ENCODE assay signal across 11 cellular contexts in the genomic region with DNA sequence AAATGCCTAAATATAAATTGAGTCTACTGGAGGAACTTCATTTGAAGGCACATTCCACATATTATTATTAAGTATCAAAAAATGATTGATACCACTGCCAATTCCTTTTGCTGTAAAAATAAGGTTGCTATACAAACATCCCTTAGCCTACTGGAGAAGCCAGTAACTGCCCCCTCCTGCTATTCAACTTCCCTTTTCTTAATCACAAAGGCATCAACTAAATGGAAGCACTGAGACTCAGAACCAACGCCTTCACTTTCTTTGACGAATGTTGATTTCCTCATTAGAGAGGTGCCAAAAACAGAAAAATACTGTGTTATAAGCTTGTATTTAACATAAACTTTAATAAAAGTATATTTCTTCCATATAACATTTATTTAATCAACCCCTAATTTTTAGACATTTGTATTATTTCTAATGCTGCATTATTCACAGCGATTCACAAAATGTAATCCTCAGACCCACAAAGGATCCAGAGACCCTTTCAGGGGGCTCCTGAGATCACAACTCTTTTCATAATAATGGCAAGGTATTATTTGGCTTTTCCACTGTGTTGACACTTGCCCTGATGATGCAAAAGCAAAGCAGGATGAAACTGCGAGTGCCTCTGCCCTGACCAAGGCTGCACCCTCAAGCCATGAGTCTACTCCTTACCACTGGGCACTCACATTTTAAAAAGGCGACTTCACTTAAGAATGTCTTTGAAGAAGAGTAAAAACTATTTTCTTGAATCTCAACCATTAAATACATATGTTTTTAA. TPM values are rescaled to one million over a fixed set of nuclear protein-coding genes. Genes with fewer than 3 reads are reported as not detected.
DNase-seq lines count a peak whose midpoint lies in the region; ATAC-seq and TF ChIP-seq lines count a peak whose summit lies in the region.
"Had no signal": no experiment of that assay in that cellular context is flagged by ENCODE, and none has a peak within 500 bp of the region (broad histone marks: within the 10 kb centered on the region; RNA-seq: fewer than 3 reads in every experiment).

No MANE protein-coding gene starts in this region.

- peak; percentile 65 for DNase-seq in AG10803 (ENCODE audit: low read depth)
- DNase-seq in SIG-M5 treated with dmso at 0.1 percent for 504 hours (lab: John Stamatoyannopoulos, UW; ENCODE audit: unreplicated experiment), result peak; percentile 90
- peak; percentile 22 for DNase-seq in fibroblast of the conjunctiva (ENCODE audit: low read depth)
- no peak for DNase-seq in ascending aorta (ENCODE audit: low spot score in 2 of 2)
- no peak for DNase-seq in NCI-H1417 (lab: John Stamatoyannopoulos, UW)
- no peak for DNase-seq in HT-29 (ENCODE audit: low spot score)
- DNase-seq: DMS 273 treated with DMSO at 0.1 percent for 48 hours; effector CD4-positive, alpha-beta T cell; T-helper 9 cell had no signal

- peaks cover 0 to 9% of the 10 kb centered on the region in 2 donors for H3K4me1 ChIP-seq in ascending aorta

- no peak for TF ChIP-seq CTCF in AG10803 (conservative IDR thresholded peaks at IDR 0.05; ENCODE audit: low read length)
- no peak for TF ChIP-seq CTCF in ascending aorta (IDR thresholded peaks at IDR 0.05)

- ATAC-seq in GM21447 (IDR thresholded peaks at IDR 0.05; ENCODE audit: unreplicated experiment), result peak; percentile 39
- ATAC-seq in GM18502 (IDR thresholded peaks at IDR 0.05; ENCODE audit: poor library complexity, unreplicated experiment), result no peak

- no peaks in the 10 kb centered on the region for H3K36me3 ChIP-seq in ascending aorta

- H3K27me3 ChIP-seq in ascending aorta, result no peaks in the 10 kb centered on the region

- no peaks in the 10 kb centered on the region for H3K9me3 ChIP-seq in ascending aorta

- intact Hi-C loops in ascending aorta (cut with DNase I), result no loop called here

- H3K4me3 ChIP-seq in AG10803 (ENCODE audit: low read length), result no peak overlapping the region
- H3K4me3 ChIP-seq in ascending aorta, result no peak overlapping the region

- H3K27ac ChIP-seq in ascending aorta, result no peak overlapping the region

RNA-seq across cellular contexts. Expression of a gene that starts 11.6 kb away (rescaled TPM):
- 105 TPM for total RNA-seq in ascending aorta
- 41.9 and 46.5 TPM in 2 replicates for total RNA-seq in HT-29 (2014; rRNA removed; shearing (Covaris generic))

RNA-seq across cellular contexts. Expression of a gene that starts 53.8 kb away (rescaled TPM):
- total RNA-seq in ascending aorta, result 0.96 TPM
- total RNA-seq in HT-29 (2014; rRNA removed; shearing (Covaris generic)), result 3.7 and 5.4 TPM in 2 replicates

Comparison
In these comparisons a context has a peak if more than half of its experiments do, and no peak if none do; other contexts are left out.
1. DNase-seq: peak in AG10803 (single experiment), SIG-M5 treated with dmso at 0.1 percent for 504 hours (single experiment) and fibroblast of the conjunctiva (single experiment); none in ascending aorta (0 of 2), NCI-H1417 (0 of 3) and HT-29 (single experiment).